ENCODE assay signal across 30 cellular contexts in genomic region chr7:77993823-77994222, GRCh38.
"Had no signal": no experiment of that assay in that cellular context is flagged by ENCODE, and none has a peak within 500 bp of the region (broad histone marks: within the 10 kb centered on the region; RNA-seq: fewer than 3 reads in every experiment).

No MANE protein-coding gene starts in this region.

- H3K27ac ChIP-seq: adrenal gland, body of pancreas, esophagus muscularis mucosa, foreskin keratinocyte, gastrocnemius medialis, heart left ventricle had no signal

- H3K9me3 ChIP-seq: adrenal gland, body of pancreas, esophagus muscularis mucosa, gastrocnemius medialis had no signal

- H3K4me1 ChIP-seq: adrenal gland, body of pancreas, esophagus muscularis mucosa, foreskin keratinocyte, gastrocnemius medialis, heart left ventricle had no signal

- H3K27me3 ChIP-seq: adrenal gland, body of pancreas, esophagus muscularis mucosa, gastrocnemius medialis, heart left ventricle had no signal

- H3K36me3 ChIP-seq: adrenal gland, esophagus muscularis mucosa, gastrocnemius medialis, heart left ventricle had no signal

- ATAC-seq: activated CD4-positive, alpha-beta T cell treated with anti-CD3 and anti-CD28 coated beads for 36 hours; activated CD8-positive, alpha-beta memory T cell treated with anti-CD3 and anti-CD28 coated beads, Interleukin-2, amount 10 ng/mL, durations not matched to agents 7 days and 5 days; activated CD8-positive, alpha-beta T cell treated with anti-CD3 and anti-CD28 coated beads, Interleukin-2, amount 10 ng/mL, durations not matched to agents 7 days and 5 days; activated naive CD8-positive, alpha-beta T cell treated with anti-CD3 and anti-CD28 coated beads, Interleukin-2, amount 50 U/mL, for 24 hours; body of pancreas; effector memory CD8-positive, alpha-beta T cell; foreskin keratinocyte; gastrocnemius medialis; heart left ventricle had no signal

- DNase-seq: activated CD4-positive, alpha-beta memory T cell treated with anti-CD3 and anti-CD28 coated beads for 36 hours; activated CD4-positive, alpha-beta T cell treated with anti-CD3 and anti-CD28 coated beads for 36 hours; activated CD4-positive, alpha-beta T cell treated with anti-CD3 and anti-CD28 coated beads, Interleukin-2, amount 10 ng/mL, durations not matched to agents 24 days and 14 days; activated CD4-positive, CD25-positive, alpha-beta regulatory T cell; activated CD4-positive, CD25-positive, alpha-beta regulatory T cell treated with anti-CD3 and anti-CD28 coated beads, Interleukin-2, amount 50 U/mL, for 72 hours; activated CD8-positive, alpha-beta memory T cell treated with anti-CD3 and anti-CD28 coated beads, Interleukin-2, amount 10 ng/mL, durations not matched to agents 7 days and 5 days; activated CD8-positive, alpha-beta memory T cell treated with anti-CD3 and anti-CD28 coated beads, Interleukin-2, amount 50 U/mL, for 4 hours; activated CD8-positive, alpha-beta T cell treated with anti-CD3 and anti-CD28 coated beads, Interleukin-2, amount 10 ng/mL, durations not matched to agents 7 days and 5 days; activated effector memory CD4-positive, alpha-beta T cell treated with anti-CD3 and anti-CD28 coated beads, Interleukin-2, amount 50 U/mL, for 16 hours; activated naive CD4-positive, alpha-beta T cell treated with anti-CD3 and anti-CD28 coated beads for 36 hours; activated naive CD8-positive, alpha-beta T cell treated with anti-CD3 and anti-CD28 coated beads for 36 hours; activated naive CD8-positive, alpha-beta T cell treated with anti-CD3 and anti-CD28 coated beads, Interleukin-2, amount 50 U/mL, for 24 hours; activated T-cell treated with anti-CD3 and anti-CD28 coated beads, Interleukin-2, amount 50 U/mL, for 1 hour; activated T-cell treated with anti-CD3 and anti-CD28 coated beads, Interleukin-2, amount 50 U/mL, for 48 hours; adrenal gland; amygdala; aorta; body of pancreas; caudate nucleus; cortex of kidney; dermis blood vessel endothelial cell; effector CD4-positive, alpha-beta T cell; effector memory CD8-positive, alpha-beta T cell; erythroblast; foreskin keratinocyte; gastrocnemius medialis; glutamatergic neuron; heart left ventricle; T-helper 2 cell had no signal

- H3K4me3 ChIP-seq: adrenal gland, body of pancreas, esophagus muscularis mucosa, gastrocnemius medialis, heart left ventricle had no signal
